ENCODE assay signal across 13 cellular contexts in genomic region chr20:20207872-20208271, GRCh38.
DNase-seq lines count a peak whose midpoint lies in the region; ATAC-seq and TF ChIP-seq lines count a peak whose summit lies in the region.
"Had no signal": no experiment of that assay in that cellular context is flagged by ENCODE, and none has a peak within 500 bp of the region (broad histone marks: within the 10 kb centered on the region; RNA-seq: fewer than 3 reads in every experiment).

No MANE protein-coding gene starts in this region.

- no peaks in the 10 kb centered on the region for H3K9me3 Mint-ChIP-seq in effector memory CD8-positive, alpha-beta T cell
- H3K9me3 Mint-ChIP-seq: activated CD8-positive, alpha-beta T cell treated with anti-CD3 and anti-CD28 coated beads for 36 hours had no signal

- peaks cover 3% of the 10 kb centered on the region for H3K36me3 Mint-ChIP-seq in effector memory CD8-positive, alpha-beta T cell (ENCODE audit: insufficient read depth)
- H3K36me3 Mint-ChIP-seq: naive thymus-derived CD8-positive, alpha-beta T cell had no signal

- H3K4me1 Mint-ChIP-seq in effector memory CD8-positive, alpha-beta T cell (ENCODE audit: low read depth in 2 of 2) = peaks cover 0 to 9% of the 10 kb centered on the region in 2 donors

- H3K27ac Mint-ChIP-seq in effector memory CD8-positive, alpha-beta T cell = peak overlapping the region in 1 of 2 donors; percentile 86
- H3K27ac Mint-ChIP-seq: activated CD8-positive, alpha-beta T cell treated with anti-CD3 and anti-CD28 coated beads for 36 hours had no signal

- peak; percentile 79 for ATAC-seq in GM18868 (IDR thresholded peaks at IDR 0.05; ENCODE audit: unreplicated experiment)
- ATAC-seq in GM21447 (IDR thresholded peaks at IDR 0.05; ENCODE audit: unreplicated experiment) = peak; percentile 74
- ATAC-seq in HG03095 (IDR thresholded peaks at IDR 0.05; ENCODE audit: unreplicated experiment) = peak; percentile 83
- ATAC-seq in effector memory CD8-positive, alpha-beta T cell (replicated peaks) = peak; percentile 85
- ATAC-seq: activated CD8-positive, alpha-beta T cell treated with anti-CD3 and anti-CD28 coated beads for 36 hours; naive thymus-derived CD8-positive, alpha-beta T cell had no signal

- intact Hi-C loops in dorsolateral prefrontal cortex (cut with DNase I) = no loop called here

- no peak for TF ChIP-seq CTCF in foreskin fibroblast (IDR thresholded peaks at IDR 0.05; ENCODE audit: low read depth, low read length)
- TF ChIP-seq CTCF in dorsolateral prefrontal cortex (IDR thresholded peaks at IDR 0.05 in 54 of 56, conservative IDR thresholded peaks at IDR 0.05 in 2 of 56; ENCODE audit: low read depth in 1 of 56, partially characterized antibody in 56 of 56) = no peak

- peak in 2 of 3 experiments; percentile 5 to 10 for DNase-seq in effector memory CD8-positive, alpha-beta T cell
- no peak for DNase-seq in foreskin fibroblast
- DNase-seq in dorsolateral prefrontal cortex = no peak
- DNase-seq in middle frontal gyrus (ENCODE audit: extremely low spot score, low spot score) = no peak
- DNase-seq in glomerular visceral epithelial cell (ENCODE audit: extremely low spot score) = no peak
- DNase-seq: activated CD8-positive, alpha-beta T cell treated with anti-CD3 and anti-CD28 coated beads for 36 hours; activated naive CD4-positive, alpha-beta T cell treated with Interleukin-2 at 50 U/mL for 16 hours; KG1; PC-9 had no signal

- peaks cover 0 to 2% (median 0%) of the 10 kb centered on the region in 45 donors for H3K27me3 ChIP-seq in dorsolateral prefrontal cortex

- H3K4me3 ChIP-seq in foreskin fibroblast (ENCODE audit: low read depth in 1 of 2, low read length in 2 of 2) = no peak overlapping the region
- H3K4me3 ChIP-seq in dorsolateral prefrontal cortex = no peak overlapping the region
- H3K4me3 ChIP-seq: PC-9 had no signal

- no peak overlapping the region for H3K27ac ChIP-seq in dorsolateral prefrontal cortex
- H3K27ac ChIP-seq: PC-9 had no signal

- peak overlapping the region in 1 of 2 donors; percentile 11 for H3K4me3 Mint-ChIP-seq in effector memory CD8-positive, alpha-beta T cell
- H3K4me3 Mint-ChIP-seq: activated CD8-positive, alpha-beta T cell treated with anti-CD3 and anti-CD28 coated beads for 36 hours; naive thymus-derived CD8-positive, alpha-beta T cell had no signal

- peaks cover 2 to 17% of the 10 kb centered on the region in 2 donors for H3K27me3 Mint-ChIP-seq in effector memory CD8-positive, alpha-beta T cell

Comparison
In these comparisons a context has a peak if more than half of its experiments do, and no peak if none do; other contexts are left out.
1. DNase-seq: peak in effector memory CD8-positive, alpha-beta T cell (2 of 3); none in foreskin fibroblast (0 of 2), dorsolateral prefrontal cortex (0 of 10), middle frontal gyrus (single experiment) and glomerular visceral epithelial cell (single experiment).
2. Peak in every context shown above with its lines, with median percentiles within 50 percentile points of each other: ATAC-seq.